Comparison of ENCODE assay signal across 1 cellular context in genomic region chr1:21946836-21947587, GRCh38.
TF ChIP-seq lines count a peak whose summit lies in the region.

No MANE protein-coding gene starts in this region.

TF ChIP-seq in HepG2, 621 proteins besides CTCF, POLR2A, EP300 and RAD21 (continued from another document and continues in another):
- TF ChIP-seq HOMEZ (CRISPR knock-in tag; IDR thresholded peaks at IDR 0.05; ENCODE audit: low read depth) (no peak; the same call in 1 of the 2 replicates), KDM4B (CRISPR knock-in tag; IDR thresholded peaks at IDR 0.05) (no peak), RARA (CRISPR knock-in tag; IDR thresholded peaks at IDR 0.05) (peak; percentile 85), TERF1 (CRISPR knock-in tag; IDR thresholded peaks at IDR 0.05) (no peak), ZNF564 (CRISPR knock-in tag; IDR thresholded peaks at IDR 0.05) (no peak), ELK4 (CRISPR knock-in tag; IDR thresholded peaks at IDR 0.05; ENCODE audit: borderline replicate concordance) (no peak), TBL1XR1 (IDR thresholded peaks at IDR 0.05; ENCODE audit: borderline replicate concordance, low read length, partially characterized antibody) (no peak), AGO2 (optimal IDR thresholded peaks at IDR 0.05; ENCODE audit: low read depth, low read length) (no peak), CREB3 (CRISPR knock-in tag; IDR thresholded peaks at IDR 0.05) (no peak), ZNF720 (CRISPR knock-in tag; IDR thresholded peaks at IDR 0.05) (no peak), ZBED4 (CRISPR knock-in tag; IDR thresholded peaks at IDR 0.05; ENCODE audit: borderline replicate concordance) (no peak; the same call in 1 of the 2 replicates), ZNF749 (CRISPR knock-in tag; IDR thresholded peaks at IDR 0.05; ENCODE audit: borderline replicate concordance) (no peak), ZNF703 (CRISPR knock-in tag; IDR thresholded peaks at IDR 0.05; ENCODE audit: borderline replicate concordance) (no peak), HOXD1 (CRISPR knock-in tag; IDR thresholded peaks at IDR 0.05) (no peak), ZNF501 (CRISPR knock-in tag; IDR thresholded peaks at IDR 0.05) (peak; percentile 70; the same call in 1 of the 2 replicates), JARID2 (CRISPR knock-in tag; IDR thresholded peaks at IDR 0.05; ENCODE audit: insufficient replicate concordance) (no peak), MNT (IDR thresholded peaks at IDR 0.05) (peak; percentile 89), TP53 (CRISPR knock-in tag; conservative IDR thresholded peaks at IDR 0.05) (no peak), TCF12 (IDR thresholded peaks at IDR 0.05) (no peak), TCF12 (CRISPR knock-in tag; IDR thresholded peaks at IDR 0.05) (no peak), NFATC3 (CRISPR knock-in tag; IDR thresholded peaks at IDR 0.05) (no peak), NFKBIZ (CRISPR knock-in tag; IDR thresholded peaks at IDR 0.05) (0 out of 2 replicates have a peak, but pooled peaks have one; percentile 48), FOXK2 (IDR thresholded peaks at IDR 0.05) (peak; percentile 87), SMAD9 (CRISPR knock-in tag; IDR thresholded peaks at IDR 0.05) (no peak), TBX3 (IDR thresholded peaks at IDR 0.05; ENCODE audit: borderline replicate concordance) (no peak), PRDM4 (CRISPR knock-in tag; IDR thresholded peaks at IDR 0.05; ENCODE audit: borderline replicate concordance) (no peak), ELF3 (CRISPR knock-in tag; IDR thresholded peaks at IDR 0.05) (peak; percentile 96), KLF16 (CRISPR knock-in tag; IDR thresholded peaks at IDR 0.05) (no peak; a peak in 1 of 4 replicates), SIN3A (IDR thresholded peaks at IDR 0.05; ENCODE audit: borderline replicate concordance, low read depth, low read length) (no peak), MBD4 (IDR thresholded peaks at IDR 0.05; ENCODE audit: borderline replicate concordance, low read length) (no peak), GATAD1 (CRISPR knock-in tag; IDR thresholded peaks at IDR 0.05) (no peak), ZNF350 (CRISPR knock-in tag; IDR thresholded peaks at IDR 0.05; ENCODE audit: borderline replicate concordance, low read depth) (no peak), MLLT10 (CRISPR knock-in tag; IDR thresholded peaks at IDR 0.05) (no peak), ZNF282 (IDR thresholded peaks at IDR 0.05; ENCODE audit: partially characterized antibody) (no peak), ZNF816 (CRISPR knock-in tag; IDR thresholded peaks at IDR 0.05; ENCODE audit: borderline replicate concordance) (peak; percentile 83; the same call in 1 of the 2 replicates), GATA4 (IDR thresholded peaks at IDR 0.05; ENCODE audit: borderline replicate concordance, low read depth) (no peak), ZNF781 (CRISPR knock-in tag; IDR thresholded peaks at IDR 0.05; ENCODE audit: borderline replicate concordance, not compliant biosample characterization) (no peak), POGZ (CRISPR knock-in tag; IDR thresholded peaks at IDR 0.05) (peak; percentile 18; the same call in 1 of the 2 replicates), ZNF510 (CRISPR knock-in tag; IDR thresholded peaks at IDR 0.05; ENCODE audit: low read depth) (no peak), ZSCAN31 (CRISPR knock-in tag; IDR thresholded peaks at IDR 0.05; ENCODE audit: low read depth) (no peak), ZNF430 (CRISPR knock-in tag; IDR thresholded peaks at IDR 0.05) (no peak), ZNF713 (CRISPR knock-in tag; IDR thresholded peaks at IDR 0.05) (no peak), ZSCAN9 (CRISPR knock-in tag; IDR thresholded peaks at IDR 0.05; ENCODE audit: borderline replicate concordance) (no peak; the same call in 1 of the 2 replicates), MED8 (CRISPR knock-in tag; IDR thresholded peaks at IDR 0.05; ENCODE audit: insufficient replicate concordance) (no peak), KAT8 (CRISPR knock-in tag; IDR thresholded peaks at IDR 0.05) (peak; percentile 62), RBAK (CRISPR knock-in tag; IDR thresholded peaks at IDR 0.05) (no peak), NONO (IDR thresholded peaks at IDR 0.05) (no peak), NONO (CRISPR knock-in tag; conservative IDR thresholded peaks at IDR 0.05) (0 out of 2 replicates have a peak, but pooled peaks have one; percentile 33), ZC3H4 (CRISPR knock-in tag; IDR thresholded peaks at IDR 0.05; ENCODE audit: borderline replicate concordance) (no peak), RFX3 (CRISPR knock-in tag; IDR thresholded peaks at IDR 0.05) (no peak), HHEX (CRISPR knock-in tag; IDR thresholded peaks at IDR 0.05) (no peak), ZNF234 (CRISPR knock-in tag; conservative IDR thresholded peaks at IDR 0.05) (no peak), GABPB1 (CRISPR knock-in tag; IDR thresholded peaks at IDR 0.05) (peak; percentile 81), ZNF326 (CRISPR knock-in tag; IDR thresholded peaks at IDR 0.05; ENCODE audit: borderline replicate concordance) (no peak), ZNF121 (CRISPR knock-in tag; IDR thresholded peaks at IDR 0.05) (no peak), PHF20 (CRISPR knock-in tag; IDR thresholded peaks at IDR 0.05) (no peak), BRCA1 (CRISPR knock-in tag; IDR thresholded peaks at IDR 0.05) (peak; percentile 92; the same call in 1 of the 2 replicates), SMAD1 (CRISPR knock-in tag; IDR thresholded peaks at IDR 0.05; ENCODE audit: borderline replicate concordance, low read depth) (no peak)
- TF ChIP-seq, protein P1, sequence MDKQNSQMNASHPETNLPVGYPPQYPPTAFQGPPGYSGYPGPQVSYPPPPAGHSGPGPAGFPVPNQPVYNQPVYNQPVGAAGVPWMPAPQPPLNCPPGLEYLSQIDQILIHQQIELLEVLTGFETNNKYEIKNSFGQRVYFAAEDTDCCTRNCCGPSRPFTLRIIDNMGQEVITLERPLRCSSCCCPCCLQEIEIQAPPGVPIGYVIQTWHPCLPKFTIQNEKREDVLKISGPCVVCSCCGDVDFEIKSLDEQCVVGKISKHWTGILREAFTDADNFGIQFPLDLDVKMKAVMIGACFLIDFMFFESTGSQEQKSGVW (CRISPR knock-in tag; IDR thresholded peaks at IDR 0.05; ENCODE audit: borderline replicate concordance): no peak
- TF ChIP-seq, protein P2, sequence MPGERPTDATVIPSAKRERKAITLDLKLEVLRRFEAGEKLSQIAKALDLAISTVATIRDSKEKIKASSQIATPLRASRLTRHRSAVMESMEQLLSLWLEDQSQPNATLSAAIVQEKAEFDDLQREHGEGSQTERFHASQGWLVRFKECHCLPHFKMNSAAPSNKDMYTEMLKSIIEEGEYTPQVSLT (CRISPR knock-in tag; IDR thresholded peaks at IDR 0.05; ENCODE audit: borderline replicate concordance, low read depth): no peak
- TF ChIP-seq, protein P3, sequence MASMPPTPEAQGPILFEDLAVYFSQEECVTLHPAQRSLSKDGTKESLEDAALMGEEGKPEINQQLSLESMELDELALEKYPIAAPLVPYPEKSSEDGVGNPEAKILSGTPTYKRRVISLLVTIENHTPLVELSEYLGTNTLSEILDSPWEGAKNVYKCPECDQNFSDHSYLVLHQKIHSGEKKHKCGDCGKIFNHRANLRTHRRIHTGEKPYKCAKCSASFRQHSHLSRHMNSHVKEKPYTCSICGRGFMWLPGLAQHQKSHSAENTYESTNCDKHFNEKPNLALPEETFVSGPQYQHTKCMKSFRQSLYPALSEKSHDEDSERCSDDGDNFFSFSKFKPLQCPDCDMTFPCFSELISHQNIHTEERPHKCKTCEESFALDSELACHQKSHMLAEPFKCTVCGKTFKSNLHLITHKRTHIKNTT (CRISPR knock-in tag; IDR thresholded peaks at IDR 0.05): no peak
